ENCODE assay signal across 33 cellular contexts in genomic region chr16:51211148-51211547, GRCh38.
"Had no signal": no experiment of that assay in that cellular context is flagged by ENCODE, and none has a peak within 500 bp of the region (broad histone marks: within the 10 kb centered on the region; RNA-seq: fewer than 3 reads in every experiment).

No MANE protein-coding gene starts in this region.

- H3K9ac ChIP-seq: KMS-11 had no signal

- H3K4me1 ChIP-seq: SJCRH30 had no signal

- H3K36me3 ChIP-seq: SJCRH30 had no signal

- DNase-seq: Karpas-422, KBM-7, NCI-H1048, NCI-H1092 treated with DMSO at 0.1 percent for 48 hours, NCI-H1105 treated with DMSO at 0.1 percent for 48 hours, NCI-H1417, NCI-H1436, NCI-H146, NCI-H1694, NCI-H187, NCI-H1930, NCI-H2029 treated with DMSO at 0.1 percent for 48 hours, NCI-H2081 treated with DMSO at 0.1 percent for 48 hours, NCI-H2107, NCI-H2171, NCI-H2227 treated with DMSO at 0.1 percent for 48 hours, NCI-H345, NCI-H446, NCI-H510A treated with DMSO at 0.1 percent for 48 hours, NCI-H524 treated with DMSO at 0.1 percent for 48 hours, NCI-H526 treated with DMSO at 0.1 percent for 48 hours, NCI-H748 treated with DMSO at 0.1 percent for 48 hours, NCI-H82, PC-9, SHP77, SIG-M5, SJCRH30 had no signal

- H2AFZ ChIP-seq: PC-9 had no signal

- H3K4me3 ChIP-seq: PC-9, SJCRH30, SK-N-MC had no signal

- H3K27ac ChIP-seq: KMS-11, PC-9, RWPE1, SJCRH30, SK-N-MC had no signal

- H3K27me3 ChIP-seq: SJCRH30 had no signal

- ATAC-seq: Panc1, Right ventricle myocardium inferior, SK-N-SH treated with all-trans-retinoic acid at 6 μM for 48 hours had no signal

- H3K4me2 ChIP-seq: KMS-11, PC-9 had no signal

- H3K9me3 ChIP-seq: SJCRH30 had no signal
